In the genomic region with DNA sequence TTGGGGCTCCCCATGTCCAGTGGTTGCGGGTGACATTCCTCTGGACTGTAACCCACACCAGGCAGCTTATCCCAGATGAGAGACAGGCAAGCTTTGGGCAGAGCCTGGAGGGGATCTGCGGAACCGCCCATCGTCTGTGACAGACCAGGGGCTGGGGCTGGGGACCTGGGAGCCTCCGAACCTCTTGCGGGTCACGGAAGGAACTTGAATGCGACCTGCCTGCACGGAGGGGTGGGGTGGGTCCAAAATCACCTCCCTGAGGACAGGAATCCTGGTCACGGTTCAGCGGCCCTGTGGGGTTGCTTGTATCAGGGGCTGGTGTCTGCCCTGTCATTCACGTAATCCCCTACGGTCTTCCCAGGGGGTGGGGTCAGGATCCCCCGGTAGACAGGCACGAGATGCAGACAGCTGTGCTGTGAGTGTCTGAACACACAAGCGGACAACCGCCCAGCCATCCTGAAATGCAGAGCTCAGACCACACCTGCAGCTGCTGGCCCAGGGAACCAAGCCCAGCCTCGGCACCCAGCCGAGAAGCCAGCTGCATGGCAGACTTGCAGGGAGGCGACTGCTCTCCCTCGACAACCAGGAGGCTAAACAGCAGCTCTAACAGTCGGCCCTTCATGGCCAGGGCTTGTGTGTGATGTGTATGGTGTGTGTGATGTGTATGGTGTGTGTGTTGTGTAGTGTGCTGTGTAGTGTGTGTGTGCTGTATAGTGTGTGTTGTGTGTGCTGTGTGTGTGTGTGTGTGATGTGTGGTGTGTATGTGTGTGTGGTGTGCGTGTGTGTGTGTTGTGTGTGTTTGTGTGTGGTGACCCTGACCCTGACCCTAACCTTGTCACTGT, we compare ENCODE assay signal across 16 cellular contexts.
DNase-seq lines count a peak whose midpoint lies in the region; ATAC-seq, FAIRE-seq and TF ChIP-seq lines count a peak whose summit lies in the region.
"Had no signal": no experiment of that assay in that cellular context is flagged by ENCODE, and none has a peak within 500 bp of the region (broad histone marks: within the 10 kb centered on the region; RNA-seq: fewer than 3 reads in every experiment).

No MANE protein-coding gene starts in this region.

- H3K9me3 Mint-ChIP-seq in progenitor cell of endocrine pancreas (ENCODE audit: low read depth): no peaks in the 10 kb centered on the region
- H3K9me3 Mint-ChIP-seq: activated CD4-positive, alpha-beta memory T cell treated with anti-CD3 and anti-CD28 coated beads, Interleukin-2, amount 10 ng/mL, durations not matched to agents 7 days and 5 days had no signal

- H3K9ac ChIP-seq in BLaER1: peak overlapping the region; percentile 37; the same call in 1 of the 2 replicates

- H3K27me3 ChIP-seq in BLaER1: peaks cover 20% of the 10 kb centered on the region; the same call in 1 of the 2 replicates
- peaks cover 21% of the 10 kb centered on the region for H3K27me3 ChIP-seq in foreskin keratinocyte

- no peak for TF ChIP-seq CTCF in mucosa of descending colon (IDR thresholded peaks at IDR 0.05)
- TF ChIP-seq CTCF in progenitor cell of endocrine pancreas (IDR thresholded peaks at IDR 0.05; ENCODE audit: unreplicated experiment): no peak
- TF ChIP-seq CTCF in foreskin keratinocyte (conservative IDR thresholded peaks at IDR 0.05): no peak

- H3K27ac Mint-ChIP-seq in progenitor cell of endocrine pancreas: no peak overlapping the region
- H3K27ac Mint-ChIP-seq: activated CD4-positive, alpha-beta memory T cell treated with anti-CD3 and anti-CD28 coated beads, Interleukin-2, amount 10 ng/mL, durations not matched to agents 7 days and 5 days; T-helper 17 cell had no signal

- FAIRE-seq in HTR-8/SVneo (lab: Jason Lieb, UNC): peak; percentile 84
- FAIRE-seq: endothelial cell of umbilical vein had no signal

- no peaks in the 10 kb centered on the region for H3K36me3 Mint-ChIP-seq in progenitor cell of endocrine pancreas (ENCODE audit: insufficient read depth)

- peak; percentile 20 for ATAC-seq in mucosa of descending colon
- no peak for ATAC-seq in GM18907 (IDR thresholded peaks at IDR 0.05; ENCODE audit: unreplicated experiment)
- no peak for ATAC-seq in foreskin keratinocyte
- ATAC-seq: T-helper 17 cell had no signal

- H3K4me1 ChIP-seq in BLaER1 (peaks cover 89% of the 10 kb centered on the region), mucosa of descending colon (ENCODE audit: low read depth) (no peaks in the 10 kb centered on the region), foreskin keratinocyte (no peaks in the 10 kb centered on the region)
- H3K4me1 ChIP-seq: breast epithelium, prostate gland had no signal

- H3K36me3 ChIP-seq in BLaER1 (no peaks in the 10 kb centered on the region), mucosa of descending colon (ENCODE audit: low read depth) (no peaks in the 10 kb centered on the region)
- H3K36me3 ChIP-seq: breast epithelium, prostate gland had no signal

- H4K20me1 ChIP-seq in BLaER1: 0 out of 2 replicates have a peak, but pooled peaks cover 4% of the 10 kb centered on the region

- peaks cover 49% of the 10 kb centered on the region for H3K27me3 Mint-ChIP-seq in progenitor cell of endocrine pancreas
- H3K27me3 Mint-ChIP-seq: activated CD4-positive, alpha-beta memory T cell treated with anti-CD3 and anti-CD28 coated beads, Interleukin-2, amount 10 ng/mL, durations not matched to agents 7 days and 5 days had no signal

- no peak overlapping the region for H3K4me3 Mint-ChIP-seq in progenitor cell of endocrine pancreas (ENCODE audit: low read depth)
- H3K4me3 Mint-ChIP-seq: activated CD4-positive, alpha-beta memory T cell treated with anti-CD3 and anti-CD28 coated beads, Interleukin-2, amount 10 ng/mL, durations not matched to agents 7 days and 5 days; T-helper 17 cell had no signal

- peak overlapping the region; percentile 84 for H3K4me2 ChIP-seq in BLaER1

- DNase-seq in HTR-8/SVneo (ENCODE audit: insufficient read length, low spot score) (no peak), RPMI8226 (peak; percentile 72), mucosa of descending colon (no peak), HPDE6-E6E7 (ENCODE audit: extremely low spot score) (no peak), progenitor cell of endocrine pancreas (ENCODE audit: low spot score, unreplicated experiment) (no peak), foreskin keratinocyte (no peak)
- DNase-seq: activated CD4-positive, alpha-beta memory T cell treated with anti-CD3 and anti-CD28 coated beads, Interleukin-2, amount 10 ng/mL, durations not matched to agents 7 days and 5 days; activated effector memory CD4-positive, alpha-beta T cell treated with anti-CD3 and anti-CD28 coated beads, Interleukin-2, amount 50 U/mL, for 16 hours; stimulated activated CD4-positive, alpha-beta T cell treated with anti-CD3 and anti-CD28 coated beads, Interleukin-4, amount 100 ng/mL, for 24 hours; stimulated activated naive CD4-positive, alpha-beta T cell treated with Interleukin-2 at 50 U/mL for 16 hours; T-helper 17 cell had no signal

- peak overlapping the region; percentile 61 for H3K27ac ChIP-seq in BLaER1
- no peak overlapping the region for H3K27ac ChIP-seq in foreskin keratinocyte
- H3K27ac ChIP-seq: breast epithelium had no signal

- H3K4me3 ChIP-seq in BLaER1 (no peak overlapping the region), mucosa of descending colon (no peak overlapping the region)
- H3K4me3 ChIP-seq: breast epithelium, prostate gland had no signal

- H3K4me1 Mint-ChIP-seq in progenitor cell of endocrine pancreas (ENCODE audit: low read depth): no peaks in the 10 kb centered on the region
- H3K4me1 Mint-ChIP-seq: activated CD4-positive, alpha-beta memory T cell treated with anti-CD3 and anti-CD28 coated beads, Interleukin-2, amount 10 ng/mL, durations not matched to agents 7 days and 5 days had no signal

- intact Hi-C loops in mucosa of descending colon (cut with DNase I, micrococcal nuclease): no loop called here

- no peaks in the 10 kb centered on the region for H3K9me3 ChIP-seq in BLaER1
- no peaks in the 10 kb centered on the region for H3K9me3 ChIP-seq in mucosa of descending colon
- H3K9me3 ChIP-seq: breast epithelium, prostate gland had no signal
